15 cellular contexts compared by ENCODE assay signal in genomic region chr22:49406879-49407587, GRCh38.
"Had no signal": no experiment of that assay in that cellular context is flagged by ENCODE, and none has a peak within 500 bp of the region (broad histone marks: within the 10 kb centered on the region; RNA-seq: fewer than 3 reads in every experiment).

No MANE protein-coding gene starts in this region.

- DNase-seq: activated CD4-positive, alpha-beta T cell treated with anti-CD3 and anti-CD28 coated beads, Interleukin-2, amount 10 ng/mL, durations not matched to agents 24 days and 14 days; activated CD8-positive, alpha-beta T cell treated with anti-CD3 and anti-CD28 coated beads for 36 hours; activated gamma-delta T cell; dermis blood vessel endothelial cell; effector memory CD8-positive, alpha-beta T cell; left colon; midbrain; ovary; right lobe of liver; stimulated activated CD4-positive, alpha-beta T cell treated with anti-CD3 and anti-CD28 coated beads, Interleukin-4, amount 100 ng/mL, for 4 hours; thyroid gland; uterus had no signal

- H3K36me3 ChIP-seq: ovary, right lobe of liver, thyroid gland, uterus had no signal

- FAIRE-seq: islet of Langerhans had no signal

- H3K4me2 ChIP-seq: hepatocyte had no signal

- H3K4me1 ChIP-seq: right lobe of liver, thyroid gland, uterus had no signal

- H2AFZ ChIP-seq: hepatocyte had no signal

- ATAC-seq: activated CD8-positive, alpha-beta T cell treated with anti-CD3 and anti-CD28 coated beads for 36 hours; effector memory CD8-positive, alpha-beta T cell; left colon; right lobe of liver; stimulated activated memory B cell treated with anti-CD40 and anti-IgM and Interleukin-4, amounts not matched to agents 10 μg/mL and 1 μg/mL and 100 μg/mL, for 72 hours had no signal

- H3K9me3 ChIP-seq: ovary, right lobe of liver, thyroid gland, uterus had no signal

- H3K27ac ChIP-seq: hepatocyte, ovary, right lobe of liver, thyroid gland, uterus had no signal

- H3K4me3 ChIP-seq: hepatocyte, ovary, right lobe of liver, thyroid gland, uterus had no signal

- H3K27me3 ChIP-seq: hepatocyte, ovary, right lobe of liver, thyroid gland, uterus had no signal
